ENCODE assay signal across 19 cellular contexts in genomic region chr2:31203916-31204315, GRCh38. TPM values are rescaled to one million over a fixed set of nuclear protein-coding genes. Genes with fewer than 3 reads are reported as not detected.
DNase-seq lines count a peak whose midpoint lies in the region; ATAC-seq and TF ChIP-seq lines count a peak whose summit lies in the region.
"Had no signal": no experiment of that assay in that cellular context is flagged by ENCODE, and none has a peak within 500 bp of the region (broad histone marks: within the 10 kb centered on the region; RNA-seq: fewer than 3 reads in every experiment).

No MANE protein-coding gene starts in this region.

- no peaks in the 10 kb centered on the region for H3K4me1 Mint-ChIP-seq in activated CD4-positive, alpha-beta T cell treated with anti-CD3 and anti-CD28 coated beads, Interleukin-2, amount 10 ng/mL, durations not matched to agents 24 days and 14 days
- peaks cover 14% of the 10 kb centered on the region for H3K4me1 Mint-ChIP-seq in stimulated activated memory B cell treated with anti-CD40 and anti-IgM and Interleukin-4, amounts not matched to agents 10 μg/mL and 1 μg/mL and 100 μg/mL, for 72 hours
- H3K4me1 Mint-ChIP-seq: CD4-positive, CD25-positive, alpha-beta regulatory T cell had no signal

- TF ChIP-seq CTCF in right atrium auricular region (IDR thresholded peaks at IDR 0.05) = no peak

- no peaks in the 10 kb centered on the region for H3K4me1 ChIP-seq in right atrium auricular region
- H3K4me1 ChIP-seq: Caco-2 had no signal

- no peaks in the 10 kb centered on the region for H3K27me3 ChIP-seq in right atrium auricular region
- H3K27me3 ChIP-seq: BLaER1 had no signal

- H3K36me3 Mint-ChIP-seq in activated CD4-positive, alpha-beta T cell treated with anti-CD3 and anti-CD28 coated beads, Interleukin-2, amount 10 ng/mL, durations not matched to agents 24 days and 14 days (ENCODE audit: low read depth) = no peaks in the 10 kb centered on the region
- H3K36me3 Mint-ChIP-seq in stimulated activated memory B cell treated with anti-CD40 and anti-IgM and Interleukin-4, amounts not matched to agents 10 μg/mL and 1 μg/mL and 100 μg/mL, for 72 hours = peaks cover 20% of the 10 kb centered on the region
- H3K36me3 Mint-ChIP-seq: CD8-positive, alpha-beta T cell had no signal

- H3K27ac ChIP-seq in right atrium auricular region = no peak overlapping the region
- H3K27ac ChIP-seq: BLaER1, C4-2B, GM23248 had no signal

- H3K9me3 ChIP-seq in right atrium auricular region = no peaks in the 10 kb centered on the region
- H3K9me3 ChIP-seq: BLaER1, Caco-2 had no signal

- intact Hi-C loops in activated CD4-positive, alpha-beta T cell treated with anti-CD3 and anti-CD28 coated beads, Interleukin-2, amount 10 ng/mL, durations not matched to agents 24 days and 14 days (cut with micrococcal nuclease) = no loop called here
- intact Hi-C loops in left ventricle myocardium superior (cut with micrococcal nuclease) = no loop called here

- H3K36me3 ChIP-seq in right atrium auricular region = no peaks in the 10 kb centered on the region

- no peak overlapping the region for H3K4me3 ChIP-seq in right atrium auricular region
- H3K4me3 ChIP-seq: BLaER1, GM23248 had no signal

- ATAC-seq in left ventricle myocardium superior (peak; percentile 63), GM18502 (IDR thresholded peaks at IDR 0.05; ENCODE audit: poor library complexity, unreplicated experiment) (no peak)
- no peak for ATAC-seq in stimulated activated memory B cell treated with anti-CD40 and anti-IgM and Interleukin-4, amounts not matched to agents 10 μg/mL and 1 μg/mL and 100 μg/mL, for 72 hours
- ATAC-seq: CD8-positive, alpha-beta T cell had no signal

- no peak overlapping the region for H3K4me3 Mint-ChIP-seq in activated CD4-positive, alpha-beta T cell treated with anti-CD3 and anti-CD28 coated beads, Interleukin-2, amount 10 ng/mL, durations not matched to agents 24 days and 14 days
- H3K4me3 Mint-ChIP-seq in stimulated activated memory B cell treated with anti-CD40 and anti-IgM and Interleukin-4, amounts not matched to agents 10 μg/mL and 1 μg/mL and 100 μg/mL, for 72 hours = no peak overlapping the region
- H3K4me3 Mint-ChIP-seq: B cell; CD4-positive, CD25-positive, alpha-beta regulatory T cell; CD8-positive, alpha-beta T cell had no signal

- DNase-seq in activated CD4-positive, alpha-beta T cell treated with anti-CD3 and anti-CD28 coated beads, Interleukin-2, amount 10 ng/mL, durations not matched to agents 24 days and 14 days = peak; percentile 36
- no peak for DNase-seq in activated CD4-positive, alpha-beta T cell treated with anti-CD3 and anti-CD28 coated beads for 48 hours
- no peak for DNase-seq in left ventricle myocardium superior
- DNase-seq in right atrium auricular region (ENCODE audit: low spot score) = no peak
- peak; percentile 88 for DNase-seq in cerebellar cortex (ENCODE audit: low spot score)
- no peak for DNase-seq in NOMO-1 treated with DMSO at 0.1 percent for 48 hours (lab: John Stamatoyannopoulos, UW; ENCODE audit: unreplicated experiment)
- DNase-seq: Caco-2; CD4-positive, CD25-positive, alpha-beta regulatory T cell; CD8-positive, alpha-beta T cell; DMS53; DMS79 treated with DMSO at 0.1 percent for 48 hours; GM23248; H7; HCEC 1CT had no signal

- H3K27ac Mint-ChIP-seq in activated CD4-positive, alpha-beta T cell treated with anti-CD3 and anti-CD28 coated beads, Interleukin-2, amount 10 ng/mL, durations not matched to agents 24 days and 14 days = no peak overlapping the region
- H3K27ac Mint-ChIP-seq in stimulated activated memory B cell treated with anti-CD40 and anti-IgM and Interleukin-4, amounts not matched to agents 10 μg/mL and 1 μg/mL and 100 μg/mL, for 72 hours = peak overlapping the region; percentile 50
- H3K27ac Mint-ChIP-seq: B cell; CD4-positive, CD25-positive, alpha-beta regulatory T cell; CD8-positive, alpha-beta T cell had no signal

- no peaks in the 10 kb centered on the region for H3K27me3 Mint-ChIP-seq in activated CD4-positive, alpha-beta T cell treated with anti-CD3 and anti-CD28 coated beads, Interleukin-2, amount 10 ng/mL, durations not matched to agents 24 days and 14 days
- no peaks in the 10 kb centered on the region for H3K27me3 Mint-ChIP-seq in stimulated activated memory B cell treated with anti-CD40 and anti-IgM and Interleukin-4, amounts not matched to agents 10 μg/mL and 1 μg/mL and 100 μg/mL, for 72 hours
- H3K27me3 Mint-ChIP-seq: B cell had no signal

- peaks cover 2% of the 10 kb centered on the region for H3K9me3 Mint-ChIP-seq in activated CD4-positive, alpha-beta T cell treated with anti-CD3 and anti-CD28 coated beads, Interleukin-2, amount 10 ng/mL, durations not matched to agents 24 days and 14 days
- peaks cover 2% of the 10 kb centered on the region for H3K9me3 Mint-ChIP-seq in stimulated activated memory B cell treated with anti-CD40 and anti-IgM and Interleukin-4, amounts not matched to agents 10 μg/mL and 1 μg/mL and 100 μg/mL, for 72 hours
- H3K9me3 Mint-ChIP-seq: CD4-positive, CD25-positive, alpha-beta regulatory T cell; CD8-positive, alpha-beta T cell had no signal

RNA-seq across cellular contexts. Expression of gene CAPN14, which starts 13.4 kb away (rescaled TPM):
- 0.07 and 0.12 TPM in 2 replicates for total RNA-seq in activated CD4-positive, alpha-beta T cell treated with anti-CD3 and anti-CD28 coated beads, Interleukin-2, amount 10 ng/mL, durations not matched to agents 24 days and 14 days
- total RNA-seq in left ventricle myocardium superior (0.42 TPM), right atrium auricular region (under 1 TPM; 0.16 to 0.22 TPM)

RNA-seq across cellular contexts. Expression of gene EHD3, which starts 30.0 kb away (rescaled TPM):
- total RNA-seq in activated CD4-positive, alpha-beta T cell treated with anti-CD3 and anti-CD28 coated beads, Interleukin-2, amount 10 ng/mL, durations not matched to agents 24 days and 14 days = 1.3 and 1.5 TPM in 2 replicates
- total RNA-seq in left ventricle myocardium superior (32.4 TPM), right atrium auricular region (10 to 100 TPM; 10.6 to 12.5 TPM)
- total RNA-seq: Caco-2 had no signal

Comparison
In these comparisons a context has a peak if more than half of its experiments do, and no peak if none do; other contexts are left out.
1. DNase-seq: peak in activated CD4-positive, alpha-beta T cell treated with anti-CD3 and anti-CD28 coated beads, Interleukin-2, amount 10 ng/mL, durations not matched to agents 24 days and 14 days (single experiment) and cerebellar cortex (single experiment); none in activated CD4-positive, alpha-beta T cell treated with anti-CD3 and anti-CD28 coated beads for 48 hours (single experiment), left ventricle myocardium superior (single experiment), right atrium auricular region (single experiment) and NOMO-1 treated with DMSO at 0.1 percent for 48 hours (single experiment).